ENCODE assay signal across 14 cellular contexts in the genomic region with DNA sequence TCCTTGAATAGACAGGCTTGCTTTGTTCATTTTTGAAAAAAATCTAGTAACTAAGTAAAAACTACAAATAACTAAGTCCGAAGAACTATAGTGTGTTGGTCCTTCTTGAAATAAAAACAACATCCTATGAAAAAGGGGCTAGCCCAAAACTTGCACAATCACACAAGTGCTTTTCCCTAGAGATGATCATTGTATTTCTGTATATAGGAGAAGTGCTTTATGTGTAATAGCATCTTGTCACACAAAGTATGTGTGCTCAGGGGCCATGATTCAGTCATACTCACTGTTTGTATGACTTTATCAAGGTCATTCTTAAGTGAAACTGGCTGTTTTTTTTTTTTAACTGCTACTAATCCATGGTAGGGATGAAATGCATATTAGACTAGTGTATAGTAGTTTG.
"Had no signal": no experiment of that assay in that cellular context is flagged by ENCODE, and none has a peak within 500 bp of the region (broad histone marks: within the 10 kb centered on the region; RNA-seq: fewer than 3 reads in every experiment).

No MANE protein-coding gene starts in this region.

- H3K9me3 ChIP-seq: right atrium auricular region, tibial artery, uterus had no signal

- H3K4me3 ChIP-seq: lung, right atrium auricular region, smooth muscle cell, tibial artery, uterus had no signal

- DNase-seq: activated CD4-positive, alpha-beta memory T cell treated with anti-CD3 and anti-CD28 coated beads, Interleukin-2, amount 10 ng/mL, durations not matched to agents 7 days and 5 days; activated CD4-positive, alpha-beta T cell treated with anti-CD3 and anti-CD28 coated beads for 1 hour; activated naive CD4-positive, alpha-beta T cell; central memory CD4-positive, alpha-beta T cell; effector memory CD8-positive, alpha-beta T cell; left colon; naive thymus-derived CD8-positive, alpha-beta T cell; posterior cingulate gyrus; T-helper 9 cell; tibial artery; uterus had no signal

- H3K36me3 ChIP-seq: uterus had no signal

- H3K4me1 ChIP-seq: uterus had no signal

- H3K27me3 ChIP-seq: right atrium auricular region, tibial artery, uterus had no signal

- H3K27ac ChIP-seq: right atrium auricular region, tibial artery, uterus had no signal
